Comparison of ENCODE assay signal across 10 cellular contexts in genomic region chrX:153926594-153926862, GRCh38. TPM values are rescaled to one million over a fixed set of nuclear protein-coding genes. Genes with fewer than 3 reads are reported as not detected.
DNase-seq lines count a peak whose midpoint lies in the region; ATAC-seq, FAIRE-seq and TF ChIP-seq lines count a peak whose summit lies in the region.
"Had no signal": no experiment of that assay in that cellular context is flagged by ENCODE, and none has a peak within 500 bp of the region (broad histone marks: within the 10 kb centered on the region; RNA-seq: fewer than 3 reads in every experiment).

No MANE protein-coding gene starts in this region.

- TF ChIP-seq CTCF in HEK293 (tag by site-specific recombination; IDR thresholded peaks at IDR 0.05) = no peak
- no peak for TF ChIP-seq CTCF in adrenal gland (IDR thresholded peaks at IDR 0.05)

- no peaks in the 10 kb centered on the region for H3K9me3 ChIP-seq in HEK293 (ENCODE audit: control insufficient read depth, insufficient read depth, low read depth, low read length)
- H3K9me3 ChIP-seq in adrenal gland (replicated peaks in 1 of 3) = no peaks in the 10 kb centered on the region
- H3K9me3 ChIP-seq in mucosa of rectum (ENCODE audit: control insufficient read depth in 2 of 2, low read length in 2 of 2) = no peaks in the 10 kb centered on the region

- CTCF ChIA-PET in HEK293 (lab: Yijun Ruan, JAX) = interaction anchor here (0.9 to 14.7 kb wide), 3 partner anchors 15 to 259 kb away, joined by 3 to 267 read pairs (median 4); partner anchors contain the start of gene RENBP

- H2AFZ ChIP-seq in ACC112 (ENCODE audit: low read length, unreplicated experiment) = no peak overlapping the region

- H3K4me1 ChIP-seq in ACC112 (ENCODE audit: control insufficient read depth, insufficient read depth, low read length, unreplicated experiment) (peaks cover 9% of the 10 kb centered on the region), HEK293 (ENCODE audit: control insufficient read depth, insufficient read depth, low read length) (peaks cover 10% of the 10 kb centered on the region), adrenal gland (replicated peaks in 1 of 2) (peaks cover 13 to 45% of the 10 kb centered on the region in 2 donors), mucosa of rectum (ENCODE audit: control insufficient read depth in 2 of 2, insufficient read depth in 2 of 2, low read length in 2 of 2) (peaks cover 29 to 36% of the 10 kb centered on the region in 2 donors)

- no peak for DNase-seq in adrenal gland
- no peak for DNase-seq in urothelium cell line (ENCODE audit: low spot score)
- DNase-seq in left colon = no peak
- no peak for DNase-seq in midbrain (lab: John Stamatoyannopoulos, UW)

- ATAC-seq in HG02759 (IDR thresholded peaks at IDR 0.05; ENCODE audit: unreplicated experiment) (no peak), left colon (no peak)

- WGBS in adrenal gland, 4 donors = 28 to 67% (median 30%) methylated on average over 3 to 4 of the region's 4 CpGs; no CpG with 5 or more reads in 1 of the 4 donors

- H3K27ac ChIP-seq in ACC112 (ENCODE audit: low read depth, low read length) (no peak overlapping the region), HEK293 (ENCODE audit: extremely low read depth, low read depth, low read length) (no peak overlapping the region), adrenal gland (peak overlapping the region; percentile 86 to 98 (median 95)), mucosa of rectum (ENCODE audit: low read depth in 2 of 2, low read length in 2 of 2) (peak overlapping the region; percentile 99)

- no peaks in the 10 kb centered on the region for H3K27me3 ChIP-seq in ACC112 (ENCODE audit: insufficient read depth, low read length)
- H3K27me3 ChIP-seq in adrenal gland = no peaks in the 10 kb centered on the region
- peaks cover 2 to 7% of the 10 kb centered on the region in 2 donors for H3K27me3 ChIP-seq in mucosa of rectum (ENCODE audit: control insufficient read depth in 2 of 2, insufficient read depth in 2 of 2, low read length in 2 of 2)

- H3K4me3 ChIP-seq in ACC112 (ENCODE audit: low read depth, low read length) (peak overlapping the region; percentile 84; the same call in 1 of the 2 replicates), HEK293 (ENCODE audit: low read depth, low read length) (no peak overlapping the region), adrenal gland (peak overlapping the region in 1 of 4 donors; percentile 64), mucosa of rectum (ENCODE audit: low read length in 2 of 2) (peak overlapping the region; percentile 78 to 83)

- POLR2A ChIA-PET in HEK293 (lab: Yijun Ruan, JAX) = interaction anchor here (0.6 to 4.2 kb wide), 5 partner anchors 13 to 124 kb away, joined by 5 to 67 read pairs (median 29); partner anchors contain the start of genes HCFC1, RENBP and TMEM187

- FAIRE-seq in urothelium cell line (lab: Jason Lieb, UNC) = no peak

- intact Hi-C loops in adrenal gland (cut with DNase I) (no loop called here), left colon (cut with DNase I, micrococcal nuclease) (no loop called here)

- TF ChIP-seq POLR2A in adrenal gland (IDR thresholded peaks at IDR 0.05) = no peak

- no peaks in the 10 kb centered on the region for H3K79me2 ChIP-seq in ACC112 (ENCODE audit: control insufficient read depth, insufficient read depth, low read length, unreplicated experiment)

- no peaks in the 10 kb centered on the region for H3K36me3 ChIP-seq in ACC112 (ENCODE audit: insufficient read depth, low read length)
- H3K36me3 ChIP-seq in HEK293 (ENCODE audit: control insufficient read depth in 2 of 2, insufficient read depth in 1 of 2, low read length in 2 of 2) = peaks cover 4 to 26% of the 10 kb centered on the region in 2 experiments
- H3K36me3 ChIP-seq in adrenal gland (replicated peaks in 1 of 2) = peaks cover 0 to 16% of the 10 kb centered on the region in 2 donors
- peaks cover 1 to 10% of the 10 kb centered on the region in 2 donors for H3K36me3 ChIP-seq in mucosa of rectum (ENCODE audit: control insufficient read depth in 2 of 2, insufficient read depth in 2 of 2, low read length in 2 of 2)

- H3K9ac ChIP-seq in mucosa of rectum (ENCODE audit: low read depth in 1 of 2, low read length in 2 of 2) = peak overlapping the region; percentile 83 to 97

TF ChIP-seq in HEK293, 187 proteins besides CTCF, POLR2A, EP300 and RAD21:
- no peak for TF ChIP-seq ZNF510 (tag by site-specific recombination; IDR thresholded peaks at IDR 0.05; ENCODE audit: insufficient replicate concordance)
- TF ChIP-seq PRDM10 (tag by site-specific recombination; IDR thresholded peaks at IDR 0.05) = peak; percentile 54

RNA-seq across cellular contexts. Expression of gene ARHGAP4, which starts 0.5 kb away (rescaled TPM):
- 10 to 100 TPM; 22.7 to 67.8 (median 46.0) TPM for total RNA-seq in adrenal gland
- polyA plus RNA-seq in adrenal gland = 100 to 1,000 TPM in 2 of 3 donors, 1 to 10 TPM in 1; 1.5 to 316 (median 118) TPM
- 10 to 100 TPM; 26.6 to 35.5 TPM for total RNA-seq in left colon

RNA-seq across cellular contexts. Expression of gene NAA10, which starts 8.3 kb away (rescaled TPM):
- 100 to 1,000 TPM in 3 of 8 donors, 10 to 100 TPM in 5; 60.0 to 159 (median 93.6) TPM for total RNA-seq in adrenal gland
- 100 to 1,000 TPM; 121 to 287 (median 228) TPM for polyA plus RNA-seq in adrenal gland
- total RNA-seq in left colon = 10 to 100 TPM; 52.7 to 68.0 TPM

RNA-seq across cellular contexts. Expression of gene RENBP, which starts 17.9 kb away (rescaled TPM):
- total RNA-seq in adrenal gland (10 to 100 TPM; 15.5 to 37.4 (median 26.4) TPM), left colon (1 to 10 TPM; 3.8 to 8.6 TPM)
- polyA plus RNA-seq in adrenal gland = 10 to 100 TPM in 2 of 3 donors, 1 to 10 TPM in 1; 5.4 to 69.6 (median 27.6) TPM
- total RNA-seq: M059J had no signal

RNA-seq across cellular contexts. Expression of gene AVPR2, which starts 22.1 kb away (rescaled TPM):
- total RNA-seq in adrenal gland = 1 to 10 TPM in 1 of 8 donors, under 1 TPM in 7; 0.18 to 1.1 (median 0.63) TPM
- polyA plus RNA-seq in adrenal gland = 1 to 10 TPM in 2 of 3 donors, not detected in 1; 1.0 to 1.6 TPM
- total RNA-seq in left colon = under 1 TPM; 0.52 to 0.64 TPM
- total RNA-seq: G401 had no signal

RNA-seq across cellular contexts. Expression of gene L1CAM, which starts 40.6 kb away (rescaled TPM):
- 10 to 100 TPM in 3 of 8 donors, 1 to 10 TPM in 3, under 1 TPM in 2; 0.52 to 50.1 (median 4.1) TPM for total RNA-seq in adrenal gland
- 10 to 100 TPM in 2 of 3 donors, 1 to 10 TPM in 1; 8.9 to 34.1 (median 14.5) TPM for polyA plus RNA-seq in adrenal gland
- 1 to 10 TPM; 3.7 to 8.8 TPM for total RNA-seq in left colon

Comparison
In these comparisons a context has a peak if more than half of its experiments do, and no peak if none do; other contexts are left out.
1. H3K27ac ChIP-seq: peak in adrenal gland (5 of 5) and mucosa of rectum (2 of 2); none in ACC112 (single experiment) and HEK293 (single experiment).